8 cellular contexts compared by ENCODE assay signal in genomic region chr6:42564496-42564890, GRCh38. TPM values are rescaled to one million over a fixed set of nuclear protein-coding genes. Genes with fewer than 3 reads are reported as not detected.
DNase-seq lines count a peak whose midpoint lies in the region; ATAC-seq, FAIRE-seq and TF ChIP-seq lines count a peak whose summit lies in the region.

No MANE protein-coding gene starts in this region.

- H3K27ac ChIP-seq in astrocyte (ENCODE audit: low read depth, low read length): peak overlapping the region; percentile 88

- H3K4me1 ChIP-seq in astrocyte (ENCODE audit: insufficient read depth, low read length): peaks cover 5% of the 10 kb centered on the region

- H3K9me3 ChIP-seq in astrocyte (ENCODE audit: insufficient read depth, low read depth, low read length): no peaks in the 10 kb centered on the region

- H3K4me2 ChIP-seq in astrocyte (ENCODE audit: low read length): peak overlapping the region; percentile 89

- H3K4me3 ChIP-seq in astrocyte (ENCODE audit: insufficient read depth, low read depth, low read length) (peak overlapping the region; percentile 92), lower leg skin (ENCODE audit: low read depth, poor library complexity, severe bottlenecking) (peak overlapping the region; percentile 91)

- H4K20me1 ChIP-seq in astrocyte (ENCODE audit: insufficient read depth, low read length): peaks cover 17% of the 10 kb centered on the region

- peak overlapping the region; percentile 97 for H2AFZ ChIP-seq in astrocyte (ENCODE audit: low read depth, low read length)

- TF ChIP-seq POLR2A in lower leg skin (IDR thresholded peaks at IDR 0.05): no peak

- no peak for TF ChIP-seq CTCF in astrocyte (IDR thresholded peaks at IDR 0.05; ENCODE audit: insufficient read depth, low read depth, low read length)
- TF ChIP-seq CTCF in lower leg skin (IDR thresholded peaks at IDR 0.05): no peak
- TF ChIP-seq CTCF in type B pancreatic cell (conservative IDR thresholded peaks at IDR 0.05): no peak

- FAIRE-seq in astrocyte (lab: Jason Lieb, UNC): no peak

- 0 to 1% methylated on average over 13 of the region's 13 CpGs for WGBS in lower leg skin, 2 donors

- intact Hi-C loops in lower leg skin (cut with DNase I; ENCODE audit: low total_unique reads): no loop called here

- H3K9ac ChIP-seq in astrocyte (ENCODE audit: low read length): peak overlapping the region; percentile 94

- H3K36me3 Mint-ChIP-seq in IgD-negative memory B cell (no peaks in the 10 kb centered on the region), astrocyte (ENCODE audit: low read depth, unreplicated experiment) (peaks cover 10% of the 10 kb centered on the region), type B pancreatic cell (peaks cover 11% of the 10 kb centered on the region)

- peaks cover 52% of the 10 kb centered on the region for H3K79me2 ChIP-seq in astrocyte (ENCODE audit: insufficient read depth, low read length)

- peak; percentile 53 for DNase-seq in SKM-1 treated with dmso at 0.1 percent for 144 hours (lab: John Stamatoyannopoulos, UW; ENCODE audit: unreplicated experiment)
- no peak for DNase-seq in SKM-1 (lab: John Stamatoyannopoulos, UW; ENCODE audit: unreplicated experiment)
- DNase-seq in astrocyte (ENCODE audit: low read depth): no peak
- no peak for DNase-seq in lower leg skin (ENCODE audit: low spot score in 2 of 2)
- no peak for DNase-seq in type B pancreatic cell (ENCODE audit: extremely low spot score, unreplicated experiment)
- DNase-seq in putamen (ENCODE audit: low spot score): no peak

- ATAC-seq in HG03432 (IDR thresholded peaks at IDR 0.05; ENCODE audit: unreplicated experiment): no peak

- H3K27me3 Mint-ChIP-seq in IgD-negative memory B cell: no peaks in the 10 kb centered on the region
- no peaks in the 10 kb centered on the region for H3K27me3 Mint-ChIP-seq in astrocyte (ENCODE audit: low read depth, unreplicated experiment)
- no peaks in the 10 kb centered on the region for H3K27me3 Mint-ChIP-seq in type B pancreatic cell

- H3K9me3 Mint-ChIP-seq in IgD-negative memory B cell: no peaks in the 10 kb centered on the region
- H3K9me3 Mint-ChIP-seq in astrocyte (ENCODE audit: unreplicated experiment): no peaks in the 10 kb centered on the region
- no peaks in the 10 kb centered on the region for H3K9me3 Mint-ChIP-seq in type B pancreatic cell

- H3K27ac Mint-ChIP-seq in IgD-negative memory B cell: peak overlapping the region; percentile 72 to 96 (median 95)
- peak overlapping the region; percentile 92 for H3K27ac Mint-ChIP-seq in astrocyte (ENCODE audit: unreplicated experiment)
- peak overlapping the region; percentile 93 for H3K27ac Mint-ChIP-seq in type B pancreatic cell

- H3K4me3 Mint-ChIP-seq in IgD-negative memory B cell (peak overlapping the region; percentile 95 to 97 (median 96)), astrocyte (ENCODE audit: unreplicated experiment) (peak overlapping the region; percentile 95), type B pancreatic cell (peak overlapping the region; percentile 98)

- H3K27me3 ChIP-seq in astrocyte (ENCODE audit: insufficient read depth, low read length): no peaks in the 10 kb centered on the region

- peaks cover 3% of the 10 kb centered on the region for H3K36me3 ChIP-seq in astrocyte (ENCODE audit: insufficient read depth, low read length)

- H3K4me1 Mint-ChIP-seq in IgD-negative memory B cell: peaks cover 25 to 26% (median 26%) of the 10 kb centered on the region in 3 donors
- H3K4me1 Mint-ChIP-seq in astrocyte (ENCODE audit: low read depth, unreplicated experiment): peaks cover 13% of the 10 kb centered on the region
- H3K4me1 Mint-ChIP-seq in type B pancreatic cell (ENCODE audit: unreplicated experiment): peaks cover 9% of the 10 kb centered on the region

RNA-seq across cellular contexts. Expression of gene UBR2, which starts 0.7 kb away (rescaled TPM):
- polyA plus RNA-seq in IgD-negative memory B cell: 11.6 TPM
- total RNA-seq in astrocyte (22.2 and 23.3 TPM in 2 replicates), lower leg skin (10 to 100 TPM; 22.7 to 28.7 (median 25.3) TPM), type B pancreatic cell (ENCODE audit: low replicate concordance) (26.6 and 28.1 TPM in 2 replicates)
